Comparison of ENCODE assay signal across 23 cellular contexts in the genomic region with DNA sequence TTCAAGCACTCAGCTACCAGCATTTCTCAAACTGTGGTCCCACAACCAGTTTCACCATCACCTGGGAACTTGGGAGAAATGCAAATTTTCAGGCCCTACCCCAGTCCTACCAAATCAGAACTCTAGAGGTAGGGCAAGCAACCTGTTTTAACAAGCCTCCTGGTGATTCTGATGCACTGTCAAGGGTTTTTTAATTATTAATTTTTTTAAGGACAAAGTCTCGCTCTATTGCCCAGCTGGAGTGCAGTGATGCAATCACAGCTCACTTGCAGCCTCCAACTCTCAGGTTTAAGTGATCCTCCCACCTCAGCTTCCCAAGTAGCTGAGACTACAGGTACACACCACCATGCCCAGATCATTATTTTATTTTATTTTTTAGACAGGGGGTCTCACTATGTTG. TPM values are rescaled to one million over a fixed set of nuclear protein-coding genes. Genes with fewer than 3 reads are reported as not detected.
DNase-seq lines count a peak whose midpoint lies in the region; ATAC-seq and FAIRE-seq lines count a peak whose summit lies in the region.
"Had no signal": no experiment of that assay in that cellular context is flagged by ENCODE, and none has a peak within 500 bp of the region (broad histone marks: within the 10 kb centered on the region; RNA-seq: fewer than 3 reads in every experiment).

No MANE protein-coding gene starts in this region.

- no peaks in the 10 kb centered on the region for H3K79me1 ChIP-seq in mesenchymal stem cell (replicated peaks; ENCODE audit: low read length, poor library complexity, severe bottlenecking)

- H2BK15ac ChIP-seq in mesenchymal stem cell (ENCODE audit: low read depth, poor library complexity, severe bottlenecking): no peak overlapping the region

- H3K27me3 ChIP-seq in mesenchymal stem cell (ENCODE audit: control insufficient read depth in 1 of 2, insufficient read depth in 1 of 2, low read length in 2 of 2): peaks cover 0 to 10% of the 10 kb centered on the region in 2 experiments
- H3K27me3 ChIP-seq: BLaER1 had no signal

- H3K4me1 ChIP-seq in mesenchymal stem cell (ENCODE audit: control insufficient read depth, insufficient read depth, low read depth, low read length): peaks cover 11% of the 10 kb centered on the region
- H3K4me1 ChIP-seq: BLaER1 had no signal

- 100% methylated on average over 1 of the region's 1 CpG for WGBS in mesenchymal stem cell

- no peak overlapping the region for H2BK5ac ChIP-seq in mesenchymal stem cell (ENCODE audit: low read depth, low read length, poor library complexity, severe bottlenecking)

- H3K9me3 ChIP-seq in mesenchymal stem cell (ENCODE audit: control insufficient read depth, low read length): no peaks in the 10 kb centered on the region

- no peak overlapping the region for H2BK12ac ChIP-seq in mesenchymal stem cell (ENCODE audit: low read length in 2 of 2)

- H3K27ac ChIP-seq in mesenchymal stem cell (ENCODE audit: low read length, poor library complexity, severe bottlenecking): peak overlapping the region; percentile 94
- H3K27ac ChIP-seq: BLaER1 had no signal

- H3K36me3 ChIP-seq in mesenchymal stem cell (ENCODE audit: control insufficient read depth in 1 of 2, insufficient read depth in 2 of 2, low read depth in 1 of 2, low read length in 2 of 2): no peaks in the 10 kb centered on the region
- H3K36me3 ChIP-seq: BLaER1 had no signal

- no peak overlapping the region for H3K18ac ChIP-seq in mesenchymal stem cell (ENCODE audit: low read depth in 1 of 2, low read length in 2 of 2)

- no peak overlapping the region for H3K14ac ChIP-seq in mesenchymal stem cell (ENCODE audit: low read length in 2 of 2)

- H3K4me3 ChIP-seq in mesenchymal stem cell (ENCODE audit: insufficient read depth in 1 of 2, low read depth in 1 of 2, low read length in 2 of 2): no peak overlapping the region
- H3K4me3 ChIP-seq: BLaER1 had no signal

- H3K9ac ChIP-seq in mesenchymal stem cell (ENCODE audit: low read length): no peak overlapping the region
- H3K9ac ChIP-seq: BLaER1 had no signal

- H3K4ac ChIP-seq in mesenchymal stem cell (ENCODE audit: low read depth in 1 of 2, low read length in 2 of 2): no peak overlapping the region

- in situ Hi-C loops in ACHN (cut with HindIII; ENCODE audit: low pct_ligation_motif_present, low pct_unique_long_range_greater_than_20kb, low sequenced_read_pairs): no loop called here

- no peak for FAIRE-seq in RCC 7860 (lab: Jason Lieb, UNC)
- FAIRE-seq: D721Med, GM12892 had no signal

- ATAC-seq in GM21526 (IDR thresholded peaks at IDR 0.05; ENCODE audit: low FRiP score, unreplicated experiment): no peak
- ATAC-seq: HCT116, Panc1 had no signal

- peak overlapping the region; percentile 80 for H2AK5ac ChIP-seq in mesenchymal stem cell (ENCODE audit: low read length, severe bottlenecking)

- peak; percentile 74 for DNase-seq in ACHN
- DNase-seq in RCC 7860 (ENCODE audit: low spot score): peak; percentile 67
- peak; percentile 40 for DNase-seq in kidney glomerular epithelial cell (lab: John Stamatoyannopoulos, UW)
- DNase-seq in mesenchymal stem cell: no peak
- no peak for DNase-seq in SKM-1 (lab: John Stamatoyannopoulos, UW; ENCODE audit: unreplicated experiment)
- DNase-seq in LoVo (ENCODE audit: low spot score): no peak
- DNase-seq: CD4-positive, alpha-beta T cell; NCI-H1092 treated with DMSO at 0.1 percent for 48 hours; NCI-H1436; NCI-H187; NCI-H2081 treated with DMSO at 0.1 percent for 48 hours; NCI-H2171; NCI-H510A; NCI-H69; SHP77 treated with DMSO at 0.1 percent for 48 hours had no signal

- H3K4me2 ChIP-seq in mesenchymal stem cell (ENCODE audit: low read length, poor library complexity, severe bottlenecking): no peak overlapping the region
- H3K4me2 ChIP-seq: BLaER1 had no signal

- H4K8ac ChIP-seq in mesenchymal stem cell (ENCODE audit: low read length): no peak overlapping the region

- no peak overlapping the region for H4K91ac ChIP-seq in mesenchymal stem cell (ENCODE audit: low read length)

- H3K23ac ChIP-seq in mesenchymal stem cell (ENCODE audit: low read length in 2 of 2): no peak overlapping the region

- no peak overlapping the region for H2AFZ ChIP-seq in mesenchymal stem cell (ENCODE audit: low read depth, low read length)

- no peak overlapping the region for H2BK120ac ChIP-seq in mesenchymal stem cell (ENCODE audit: low read depth, low read length)

RNA-seq across cellular contexts. Expression of a gene that starts 7.8 kb away (rescaled TPM):
- not detected for polyA plus RNA-seq in mesenchymal stem cell (2013, experiment 1 of 2)
- not detected for polyA plus RNA-seq in mesenchymal stem cell (2013, experiment 2 of 2)
- polyA plus RNA-seq: AG04450, IgD-negative memory B cell had no signal

Comparison
In these comparisons a context has a peak if more than half of its experiments do, and no peak if none do; other contexts are left out.
1. DNase-seq: peak in ACHN (single experiment), RCC 7860 (single experiment) and kidney glomerular epithelial cell (single experiment); none in mesenchymal stem cell (single experiment), SKM-1 (single experiment) and LoVo (single experiment).